ENCODE assay signal across 20 cellular contexts in genomic region chr7:106820321-106821217, GRCh38. TPM values are rescaled to one million over a fixed set of nuclear protein-coding genes. Genes with fewer than 3 reads are reported as not detected.
DNase-seq lines count a peak whose midpoint lies in the region; ATAC-seq and TF ChIP-seq lines count a peak whose summit lies in the region.
"Had no signal": no experiment of that assay in that cellular context is flagged by ENCODE, and none has a peak within 500 bp of the region (broad histone marks: within the 10 kb centered on the region; RNA-seq: fewer than 3 reads in every experiment).

No MANE protein-coding gene starts in this region.

- H3K36me3 ChIP-seq in HEK293 (ENCODE audit: control insufficient read depth in 2 of 2, insufficient read depth in 1 of 2, low read length in 2 of 2) (no peaks in the 10 kb centered on the region), esophagus muscularis mucosa (no peaks in the 10 kb centered on the region)
- H3K36me3 ChIP-seq: BLaER1 treated with 17β-estradiol and CSF1 and Interleukin-3, amounts not matched to agents 10 nM and 100 nM had no signal

- H3K27ac ChIP-seq in HEK293 (ENCODE audit: extremely low read depth, low read depth, low read length) (no peak overlapping the region), esophagus muscularis mucosa (replicated peaks in 1 of 4) (no peak overlapping the region)
- H3K27ac ChIP-seq: BLaER1 treated with 17β-estradiol and CSF1 and Interleukin-3, amounts not matched to agents 10 nM and 100 nM; RWPE1 had no signal

- peak; percentile 69 for DNase-seq in astrocyte of the hippocampus (ENCODE audit: low read depth, low spot score)
- peak; percentile 78 for DNase-seq in esophagus muscularis mucosa (ENCODE audit: extremely low spot score)
- peak; percentile 45 for DNase-seq in renal cortical epithelial cell (ENCODE audit: low read depth)
- DNase-seq in activated CD8-positive, alpha-beta memory T cell treated with anti-CD3 and anti-CD28 coated beads, Interleukin-2, amount 50 U/mL, for 48 hours: no peak
- no peak for DNase-seq in activated gamma-delta T cell (lab: John Stamatoyannopoulos, UW)
- DNase-seq: AML-193; CD4-positive, alpha-beta T cell; KBM-7; MM.1S; NCI-H2029 treated with DMSO at 0.1 percent for 48 hours; NCI-H446 treated with DMSO at 0.1 percent for 48 hours; NCI-H69; SHP77 had no signal

- no peaks in the 10 kb centered on the region for H3K27me3 ChIP-seq in esophagus muscularis mucosa
- H3K27me3 ChIP-seq: BLaER1 treated with 17β-estradiol and CSF1 and Interleukin-3, amounts not matched to agents 10 nM and 100 nM had no signal

- ATAC-seq in HG02852 (IDR thresholded peaks at IDR 0.05; ENCODE audit: unreplicated experiment): no peak
- ATAC-seq: HCT116, Panc1 had no signal

- H3K4me3 ChIP-seq in HEK293 (ENCODE audit: low read depth, low read length): no peak overlapping the region
- no peak overlapping the region for H3K4me3 ChIP-seq in esophagus muscularis mucosa
- H3K4me3 ChIP-seq: BLaER1 treated with 17β-estradiol and CSF1 and Interleukin-3, amounts not matched to agents 10 nM and 100 nM had no signal

- intact Hi-C loops in esophagus muscularis mucosa (cut with DNase I): no loop called here

- H3K9me3 ChIP-seq in HEK293 (ENCODE audit: control insufficient read depth, insufficient read depth, low read depth, low read length) (no peaks in the 10 kb centered on the region), esophagus muscularis mucosa (no peaks in the 10 kb centered on the region)
- H3K9me3 ChIP-seq: BLaER1 treated with 17β-estradiol and CSF1 and Interleukin-3, amounts not matched to agents 10 nM and 100 nM had no signal

- CTCF ChIA-PET in HEK293 (lab: Yijun Ruan, JAX): no interaction called here

- POLR2A ChIA-PET in HEK293 (lab: Yijun Ruan, JAX): no interaction called here

- 79% methylated on average over 4 of the region's 4 CpGs for WGBS in esophagus muscularis mucosa

- H3K4me1 ChIP-seq in HEK293 (ENCODE audit: control insufficient read depth, insufficient read depth, low read length) (no peaks in the 10 kb centered on the region), esophagus muscularis mucosa (no peaks in the 10 kb centered on the region)
- H3K4me1 ChIP-seq: BLaER1 treated with 17β-estradiol and CSF1 and Interleukin-3, amounts not matched to agents 10 nM and 100 nM had no signal

- TF ChIP-seq EP300 in esophagus muscularis mucosa (IDR thresholded peaks at IDR 0.05): no peak

- no peak for TF ChIP-seq POLR2A in esophagus muscularis mucosa (IDR thresholded peaks at IDR 0.05; ENCODE audit: low read depth)

- TF ChIP-seq CTCF in HEK293 (tag by site-specific recombination; IDR thresholded peaks at IDR 0.05) (no peak), esophagus muscularis mucosa (IDR thresholded peaks at IDR 0.05) (no peak)

TF ChIP-seq in HEK293, 187 proteins besides CTCF, POLR2A, EP300 and RAD21:
- TF ChIP-seq ZNF549 (tag by site-specific recombination; IDR thresholded peaks at IDR 0.05) (no peak), ZNF157 (tag by site-specific recombination; IDR thresholded peaks at IDR 0.05) (peak; percentile 99)

RNA-seq across cellular contexts. Expression of gene PIK3CG, which starts 44.5 kb away (rescaled TPM):
- 1 to 10 TPM; 1.8 to 3.8 (median 2.7) TPM for total RNA-seq in esophagus muscularis mucosa
- not detected in 2 replicates for total RNA-seq in renal cortical epithelial cell
- total RNA-seq: H1 had no signal

Comparison
In these comparisons a context has a peak if more than half of its experiments do, and no peak if none do; other contexts are left out.
1. DNase-seq: peak in astrocyte of the hippocampus (single experiment), esophagus muscularis mucosa (single experiment) and renal cortical epithelial cell (single experiment); none in activated CD8-positive, alpha-beta memory T cell treated with anti-CD3 and anti-CD28 coated beads, Interleukin-2, amount 50 U/mL, for 48 hours (single experiment) and activated gamma-delta T cell (single experiment).